ENCODE assay signal across 1 cellular context in the genomic region with DNA sequence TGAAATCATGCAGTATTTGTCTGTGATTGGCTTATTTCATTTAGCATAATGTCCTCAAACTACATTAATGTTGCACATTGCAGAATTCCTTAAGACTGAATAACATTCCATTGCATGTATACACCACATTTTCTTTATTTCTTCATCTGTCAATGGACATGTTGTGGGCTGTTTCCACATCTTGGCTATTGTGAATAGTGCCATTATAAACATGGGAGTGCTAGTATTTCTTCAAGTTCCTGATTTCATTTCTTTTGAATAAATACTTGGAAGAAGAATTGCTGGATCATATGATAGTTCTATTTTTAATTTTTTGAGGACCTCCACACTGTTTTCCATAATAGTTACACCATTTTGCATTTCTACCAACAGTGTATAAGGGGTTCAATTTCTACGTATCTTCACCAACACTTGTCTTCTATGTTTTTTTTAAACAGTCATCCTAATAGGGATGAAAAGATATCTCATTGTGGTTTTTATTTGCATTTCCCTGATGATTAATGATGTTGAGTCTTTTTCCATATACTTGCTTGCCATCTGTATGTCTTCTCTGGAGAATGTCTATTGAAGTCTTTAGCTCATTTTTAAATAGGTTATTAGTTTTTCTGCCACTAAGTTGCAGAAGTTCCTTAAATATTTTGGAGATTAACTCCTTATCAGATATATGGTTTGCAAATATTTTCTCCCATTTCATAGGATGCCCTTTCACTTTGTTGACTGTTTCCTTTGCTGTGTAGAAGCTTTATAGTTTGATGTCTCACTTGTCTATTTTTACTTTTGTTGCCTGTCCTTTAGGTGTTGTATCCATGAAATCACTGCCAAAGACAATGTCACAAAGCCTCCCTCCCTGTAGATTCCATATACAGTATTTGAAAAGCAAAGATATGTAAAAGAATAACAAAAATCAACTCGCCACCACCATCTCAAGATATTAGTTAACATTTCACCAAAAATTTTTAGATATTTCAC.
TF ChIP-seq lines count a peak whose summit lies in the region.

No MANE protein-coding gene starts in this region.

TF ChIP-seq in HepG2, 621 proteins besides CTCF, POLR2A, EP300 and RAD21:
- TF ChIP-seq ZSCAN25 (CRISPR knock-in tag; IDR thresholded peaks at IDR 0.05) (no peak), SAP130 (CRISPR knock-in tag; IDR thresholded peaks at IDR 0.05; ENCODE audit: low read depth) (no peak), TCF7 (IDR thresholded peaks at IDR 0.05; ENCODE audit: low read depth) (no peak), ZSCAN29 (CRISPR knock-in tag; conservative IDR thresholded peaks at IDR 0.05) (no peak), HOXA9 (CRISPR knock-in tag; IDR thresholded peaks at IDR 0.05; ENCODE audit: borderline replicate concordance) (no peak), ZNF703 (CRISPR knock-in tag; IDR thresholded peaks at IDR 0.05; ENCODE audit: borderline replicate concordance) (no peak), SRF (IDR thresholded peaks at IDR 0.05; ENCODE audit: low read depth, low read length) (no peak), FIP1L1 (IDR thresholded peaks at IDR 0.05; ENCODE audit: borderline replicate concordance, insufficient read depth, low read depth, low read length) (no peak), MIER2 (CRISPR knock-in tag; IDR thresholded peaks at IDR 0.05) (no peak), ATM (IDR thresholded peaks at IDR 0.05; ENCODE audit: borderline replicate concordance) (no peak), SALL1 (CRISPR knock-in tag; IDR thresholded peaks at IDR 0.05) (no peak), ZNF160 (CRISPR knock-in tag; IDR thresholded peaks at IDR 0.05) (no peak), CBX2 (IDR thresholded peaks at IDR 0.05; ENCODE audit: low read depth, low read length) (no peak), CBX2 (CRISPR knock-in tag; IDR thresholded peaks at IDR 0.05; ENCODE audit: low read depth) (no peak), SP4 (CRISPR knock-in tag; IDR thresholded peaks at IDR 0.05) (no peak), ZHX1 (CRISPR knock-in tag; IDR thresholded peaks at IDR 0.05; ENCODE audit: low read depth) (no peak), ZMYM4 (CRISPR knock-in tag; IDR thresholded peaks at IDR 0.05) (no peak), HMG20A (CRISPR knock-in tag; IDR thresholded peaks at IDR 0.05; ENCODE audit: borderline replicate concordance) (no peak), NCOA1 (CRISPR knock-in tag; IDR thresholded peaks at IDR 0.05) (no peak)
